ENCODE assay signal across 8 cellular contexts in genomic region chr4:14877246-14878220, GRCh38.
A peak's percentile ranks its signal among the peaks of the same experiment; 100 is the strongest.
DNase-seq lines count a peak whose midpoint lies in the region; ATAC-seq and TF ChIP-seq lines count a peak whose summit lies in the region.

No MANE protein-coding gene starts in this region.

- H3K27me3 Mint-ChIP-seq in activated naive CD8-positive, alpha-beta T cell = no peaks in the 10 kb centered on the region
- H3K27me3 Mint-ChIP-seq in H9 (ENCODE audit: low read depth) = no peaks in the 10 kb centered on the region; the same call in 1 of the 2 replicates

- no peak overlapping the region for H3K4ac ChIP-seq in H9 (ENCODE audit: low read depth, low read length)

- no peak overlapping the region for H4K8ac ChIP-seq in H9 (replicated peaks; ENCODE audit: insufficient read length, low read depth, low read length)

- H3K36me3 Mint-ChIP-seq in activated naive CD8-positive, alpha-beta T cell = no peaks in the 10 kb centered on the region
- H3K36me3 Mint-ChIP-seq in H9 (ENCODE audit: insufficient read depth in 1 of 3, low read depth in 3 of 3) = no peaks in the 10 kb centered on the region; a peak in 1 of 7 replicates

- no peaks in the 10 kb centered on the region for H3K36me3 ChIP-seq in parathyroid adenoma (ENCODE audit: control insufficient read depth, insufficient read depth, low read length)

- no peak overlapping the region for H3K4me3 Mint-ChIP-seq in activated naive CD8-positive, alpha-beta T cell
- H3K4me3 Mint-ChIP-seq in H9 = no peak overlapping the region

- peak; percentile 33 for ATAC-seq in GM19397 (IDR thresholded peaks at IDR 0.05; ENCODE audit: unreplicated experiment)
- peak; percentile 36 for ATAC-seq in HG03457 (IDR thresholded peaks at IDR 0.05; ENCODE audit: unreplicated experiment)
- ATAC-seq in HG02840 (IDR thresholded peaks at IDR 0.05; ENCODE audit: low FRiP score, unreplicated experiment) = no peak

- H2AFZ ChIP-seq in parathyroid adenoma (no peak overlapping the region), H9 (ENCODE audit: low read length) (no peak overlapping the region)

- no peak overlapping the region for H3K9ac ChIP-seq in parathyroid adenoma
- H3K9ac ChIP-seq in H9 (ENCODE audit: extremely low read depth, insufficient read length, low read length) = no peak overlapping the region

- peak overlapping the region; percentile 19 for H3K27ac ChIP-seq in parathyroid adenoma
- no peak overlapping the region for H3K27ac ChIP-seq in H9 (ENCODE audit: insufficient read length, low read depth, low read length)

- H3K4me2 ChIP-seq in parathyroid adenoma (ENCODE audit: low read length) (no peak overlapping the region), H9 (ENCODE audit: insufficient read depth, insufficient read length, low read length) (no peak overlapping the region)

- H3K4me1 Mint-ChIP-seq in activated naive CD8-positive, alpha-beta T cell (ENCODE audit: low read depth) = peaks cover 20% of the 10 kb centered on the region
- peaks cover under 1% of the 10 kb centered on the region in 2 experiments; a peak in 3 of 4 replicates for H3K4me1 Mint-ChIP-seq in H9

- no peaks in the 10 kb centered on the region for H4K20me1 ChIP-seq in H9 (ENCODE audit: control insufficient read depth, insufficient read depth, insufficient read length)

- H3K23me2 ChIP-seq in H9 (ENCODE audit: insufficient read length, low read depth, low read length, poor library complexity, severe bottlenecking) = no peaks in the 10 kb centered on the region

- H2BK20ac ChIP-seq in H9 (ENCODE audit: low read depth, low read length, poor library complexity, severe bottlenecking) = no peak overlapping the region

- H3K27me3 ChIP-seq in parathyroid adenoma (ENCODE audit: control insufficient read depth, insufficient read depth, low read length) (no peaks in the 10 kb centered on the region), H9 (ENCODE audit: insufficient read depth, low read length) (no peaks in the 10 kb centered on the region)

- no peak overlapping the region for H4K5ac ChIP-seq in H9 (ENCODE audit: insufficient read length, low read depth, low read length)

- H3K4me1 ChIP-seq in parathyroid adenoma (peaks cover 5% of the 10 kb centered on the region), H9 (ENCODE audit: insufficient read depth, low read length) (no peaks in the 10 kb centered on the region; the same call in 1 of the 2 replicates)

- H2BK15ac ChIP-seq in H9 (ENCODE audit: low read depth, low read length) = no peak overlapping the region

- no peak overlapping the region for H2BK120ac ChIP-seq in H9 (ENCODE audit: low read depth, low read length, poor library complexity, severe bottlenecking)

- H3K9me3 ChIP-seq in parathyroid adenoma (ENCODE audit: control insufficient read depth, low read length) (no peaks in the 10 kb centered on the region), H9 (ENCODE audit: control insufficient read depth, low read depth, low read length) (no peaks in the 10 kb centered on the region)

- H2BK12ac ChIP-seq in H9 (ENCODE audit: insufficient read length, low read depth, low read length) = no peak overlapping the region

- no peak overlapping the region for H3K14ac ChIP-seq in H9 (ENCODE audit: insufficient read depth, low read length)

- peak overlapping the region; percentile 35 for H3K27ac Mint-ChIP-seq in activated naive CD8-positive, alpha-beta T cell
- H3K27ac Mint-ChIP-seq in H9 = no peak overlapping the region

- H4K91ac ChIP-seq in H9 (ENCODE audit: insufficient read length, low read depth, low read length) = no peak overlapping the region

- no peak overlapping the region for H2BK5ac ChIP-seq in H9 (ENCODE audit: insufficient read length, low read length)

- no peak overlapping the region for H3K4me3 ChIP-seq in parathyroid adenoma (ENCODE audit: low read depth, low read length)

- no peak overlapping the region for H2AK5ac ChIP-seq in H9 (ENCODE audit: insufficient read length, low read length)

- no peak overlapping the region for H3K23ac ChIP-seq in H9 (ENCODE audit: insufficient read length, low read depth, low read length)

- WGBS in H9 (ENCODE audit: extremely low coverage, insufficient read length, low lambda C conversion rate) = no CpG with 5 or more reads among the region's 6 CpGs

- no peaks in the 10 kb centered on the region for H3K9me3 Mint-ChIP-seq in activated naive CD8-positive, alpha-beta T cell (ENCODE audit: low read depth)
- H3K9me3 Mint-ChIP-seq in H9 = no peaks in the 10 kb centered on the region; a peak in 1 of 5 replicates

- DNase-seq in hepatic stellate cell (ENCODE audit: low spot score) (no peak), H9 (no peak), HPDE6-E6E7 (ENCODE audit: extremely low spot score) (no peak)

- H3K79me1 ChIP-seq in H9 (ENCODE audit: insufficient read depth, low read depth, low read length, poor library complexity, severe bottlenecking) = no peaks in the 10 kb centered on the region

- no peaks in the 10 kb centered on the region for H3K79me2 ChIP-seq in parathyroid adenoma
- no peaks in the 10 kb centered on the region for H3K79me2 ChIP-seq in H9 (ENCODE audit: insufficient read depth, low read length)

- H3K18ac ChIP-seq in H9 (ENCODE audit: insufficient read length, low read depth, low read length) = no peak overlapping the region

- H3T11ph ChIP-seq in H9 (ENCODE audit: low read length) = no peak overlapping the region

- no peak overlapping the region for H3K56ac ChIP-seq in H9 (ENCODE audit: insufficient read length, low read depth, low read length)

- no peak for TF ChIP-seq CTCF in parathyroid adenoma (IDR thresholded peaks at IDR 0.05)
- TF ChIP-seq CTCF in H9 (conservative IDR thresholded peaks at IDR 0.05) = no peak
